In genomic region chr5:142358121-142358520, GRCh38 we compare ENCODE assay signal across 13 cellular contexts. TPM values are rescaled to one million over a fixed set of nuclear protein-coding genes. Genes with fewer than 3 reads are reported as not detected.
DNase-seq lines count a peak whose midpoint lies in the region; ATAC-seq, FAIRE-seq and TF ChIP-seq lines count a peak whose summit lies in the region.
"Had no signal": no experiment of that assay in that cellular context is flagged by ENCODE, and none has a peak within 500 bp of the region (broad histone marks: within the 10 kb centered on the region; RNA-seq: fewer than 3 reads in every experiment).

No MANE protein-coding gene starts in this region.

- H3K36me3 ChIP-seq in fibroblast of lung (ENCODE audit: control insufficient read depth, insufficient read depth, low read length) (no peaks in the 10 kb centered on the region), skeletal muscle satellite cell (ENCODE audit: insufficient read depth, low read length) (no peaks in the 10 kb centered on the region), small intestine (ENCODE audit: control insufficient read depth in 2 of 2, insufficient read depth in 2 of 2, low read length in 2 of 2) (no peaks in the 10 kb centered on the region)
- H3K36me3 ChIP-seq: uterus had no signal

- H3K9me3 Mint-ChIP-seq in activated CD4-positive, alpha-beta T cell treated with anti-CD3 and anti-CD28 coated beads, Interleukin-2, amount 10 ng/mL, durations not matched to agents 7 days and 5 days = no peaks in the 10 kb centered on the region
- H3K9me3 Mint-ChIP-seq: mesothelial cell of epicardium had no signal

- H3K27ac ChIP-seq in fibroblast of lung (ENCODE audit: insufficient read depth, low read length) (peak overlapping the region; percentile 99), small intestine (ENCODE audit: low read depth in 1 of 2, low read length in 1 of 2) (peak overlapping the region in 1 of 2 donors; percentile 98)
- H3K27ac ChIP-seq: foreskin keratinocyte had no signal

- H3K36me3 Mint-ChIP-seq in activated CD4-positive, alpha-beta T cell treated with anti-CD3 and anti-CD28 coated beads, Interleukin-2, amount 10 ng/mL, durations not matched to agents 7 days and 5 days (ENCODE audit: low read depth) = no peaks in the 10 kb centered on the region
- H3K36me3 Mint-ChIP-seq in T-helper 17 cell (ENCODE audit: low read depth) = no peaks in the 10 kb centered on the region
- H3K36me3 Mint-ChIP-seq: mesothelial cell of epicardium had no signal

- H3K27ac Mint-ChIP-seq in activated CD4-positive, alpha-beta T cell treated with anti-CD3 and anti-CD28 coated beads, Interleukin-2, amount 10 ng/mL, durations not matched to agents 7 days and 5 days = peak overlapping the region; percentile 89
- H3K27ac Mint-ChIP-seq in T-helper 17 cell = peak overlapping the region; percentile 83

- H3K27me3 ChIP-seq in fibroblast of lung (ENCODE audit: control insufficient read depth, insufficient read depth, low read length) = no peaks in the 10 kb centered on the region
- no peaks in the 10 kb centered on the region for H3K27me3 ChIP-seq in skeletal muscle satellite cell (ENCODE audit: control insufficient read depth, insufficient read depth, low read length)
- no peaks in the 10 kb centered on the region for H3K27me3 ChIP-seq in small intestine (ENCODE audit: control insufficient read depth in 2 of 2, insufficient read depth in 2 of 2, low read length in 2 of 2)
- H3K27me3 ChIP-seq: foreskin keratinocyte, uterus had no signal

- H3K4me3 ChIP-seq in fibroblast of lung (replicated peaks in 1 of 4; ENCODE audit: control extremely low read depth in 1 of 4, insufficient read depth in 1 of 4, low read depth in 3 of 4, low read length in 4 of 4) (peak overlapping the region in 1 of 4 experiments; percentile 68), skeletal muscle satellite cell (ENCODE audit: low read length) (peak overlapping the region; percentile 63), small intestine (ENCODE audit: low read depth in 1 of 2, low read length in 2 of 2) (no peak overlapping the region)

- peaks cover 48% of the 10 kb centered on the region for H3K4me1 Mint-ChIP-seq in activated CD4-positive, alpha-beta T cell treated with anti-CD3 and anti-CD28 coated beads, Interleukin-2, amount 10 ng/mL, durations not matched to agents 7 days and 5 days
- peaks cover 34% of the 10 kb centered on the region for H3K4me1 Mint-ChIP-seq in T-helper 17 cell

- no peak for DNase-seq in activated CD4-positive, alpha-beta T cell treated with anti-CD3 and anti-CD28 coated beads, Interleukin-2, amount 10 ng/mL, durations not matched to agents 7 days and 5 days
- no peak for DNase-seq in activated CD4-positive, alpha-beta T cell treated with anti-CD3 and anti-CD28 coated beads, Interleukin-2, amount 50 U/mL, for 48 hours
- DNase-seq in T-helper 17 cell = no peak
- no peak for DNase-seq in fibroblast of lung (ENCODE audit: low read depth in 2 of 2)
- DNase-seq in small intestine = no peak
- DNase-seq: foreskin keratinocyte, NCI-H748 treated with DMSO at 0.1 percent for 48 hours, uterus had no signal

- H3K4me1 ChIP-seq in fibroblast of lung (ENCODE audit: control insufficient read depth, extremely low read depth, insufficient read depth, low read length) (peaks cover 13% of the 10 kb centered on the region), skeletal muscle satellite cell (ENCODE audit: control insufficient read depth, insufficient read depth, low read length) (peaks cover 58% of the 10 kb centered on the region), small intestine (ENCODE audit: control insufficient read depth in 2 of 2, insufficient read depth in 1 of 2, low read depth in 1 of 2, low read length in 1 of 2) (peaks cover 0 to 11% of the 10 kb centered on the region in 2 donors)
- H3K4me1 ChIP-seq: uterus had no signal

- H4K20me1 ChIP-seq in fibroblast of lung (ENCODE audit: control insufficient read depth, extremely low read depth, insufficient read depth, low read length) = no peaks in the 10 kb centered on the region

- H3K9ac ChIP-seq in fibroblast of lung (ENCODE audit: insufficient read depth, low read length) (no peak overlapping the region), skeletal muscle satellite cell (ENCODE audit: low read depth, low read length) (peak overlapping the region; percentile 85)

- POLR2A ChIA-PET in activated CD4-positive, alpha-beta T cell treated with anti-CD3 and anti-CD28 coated beads, Interleukin-2, amount 10 ng/mL, durations not matched to agents 7 days and 5 days (lab: Charles Lee) = interaction anchor here (0.6 kb wide), 1 partner anchor 430 kb away, joined by 3 read pairs; no protein-coding TSS in a partner anchor

- CTCF ChIA-PET in activated CD4-positive, alpha-beta T cell treated with anti-CD3 and anti-CD28 coated beads, Interleukin-2, amount 10 ng/mL, durations not matched to agents 7 days and 5 days (lab: Charles Lee) = interaction anchor here (0.7 to 2.9 kb wide), 3 partner anchors 9 to 659 kb away, joined by 3 to 9 read pairs (median 7); no protein-coding TSS in a partner anchor

- H3K4me2 ChIP-seq in fibroblast of lung (ENCODE audit: extremely low read depth, insufficient read depth, low read length) (peak overlapping the region; percentile 96), skeletal muscle satellite cell (ENCODE audit: low read length) (peak overlapping the region; percentile 78)

- ATAC-seq in T-helper 17 cell = no peak
- ATAC-seq in HG03175 (IDR thresholded peaks at IDR 0.05; ENCODE audit: unreplicated experiment) = no peak
- ATAC-seq in GM18519 (IDR thresholded peaks at IDR 0.05; ENCODE audit: low FRiP score, unreplicated experiment) = no peak
- ATAC-seq: foreskin keratinocyte had no signal

- H3K79me2 ChIP-seq in fibroblast of lung (ENCODE audit: control insufficient read depth, insufficient read depth, low read length) = peaks cover 4% of the 10 kb centered on the region

- 79 to 90% (median 84%) methylated on average over 5 of the region's 5 CpGs for WGBS in small intestine, 3 donors

- H3K4me3 Mint-ChIP-seq in activated CD4-positive, alpha-beta T cell treated with anti-CD3 and anti-CD28 coated beads, Interleukin-2, amount 10 ng/mL, durations not matched to agents 7 days and 5 days = peak overlapping the region; percentile 72
- peak overlapping the region; percentile 88 for H3K4me3 Mint-ChIP-seq in T-helper 17 cell

- H3K27me3 Mint-ChIP-seq in activated CD4-positive, alpha-beta T cell treated with anti-CD3 and anti-CD28 coated beads, Interleukin-2, amount 10 ng/mL, durations not matched to agents 7 days and 5 days = peaks cover 21% of the 10 kb centered on the region
- no peaks in the 10 kb centered on the region for H3K27me3 Mint-ChIP-seq in T-helper 17 cell

- no peak for TF ChIP-seq CTCF in fibroblast of lung (conservative IDR thresholded peaks at IDR 0.05 in 1 of 2, IDR thresholded peaks at IDR 0.05 in 1 of 2; ENCODE audit: low read depth in 1 of 2, low read length in 2 of 2)

- H3K9me3 ChIP-seq in T-helper 17 cell (ENCODE audit: control insufficient read depth, low read length, poor library complexity, severe bottlenecking) = no peaks in the 10 kb centered on the region
- no peaks in the 10 kb centered on the region for H3K9me3 ChIP-seq in fibroblast of lung (ENCODE audit: control insufficient read depth, insufficient read depth, low read depth, low read length)
- H3K9me3 ChIP-seq in skeletal muscle satellite cell (replicated peaks; ENCODE audit: low read length) = no peaks in the 10 kb centered on the region
- H3K9me3 ChIP-seq in small intestine (ENCODE audit: control insufficient read depth, low read depth) = no peaks in the 10 kb centered on the region
- H3K9me3 ChIP-seq: uterus had no signal

- no peak for FAIRE-seq in small intestine (lab: Jason Lieb, UNC)
- FAIRE-seq: bronchial epithelial cell had no signal

- no peak overlapping the region for H2AFZ ChIP-seq in fibroblast of lung (ENCODE audit: low read length)

RNA-seq across cellular contexts. Expression of gene SPRY4, which starts 33.3 kb away (rescaled TPM):
- under 1 TPM; 0.05 to 0.27 TPM for total RNA-seq in activated CD4-positive, alpha-beta T cell treated with anti-CD3 and anti-CD28 coated beads, Interleukin-2, amount 10 ng/mL, durations not matched to agents 7 days and 5 days
- total RNA-seq in T-helper 17 cell = under 1 TPM in 1 of 2 donors, not detected in 1; 0.26 TPM
- total RNA-seq in fibroblast of lung = 4.5 and 4.9 TPM in 2 replicates
- polyA plus RNA-seq in fibroblast of lung = 6.0 and 13.0 TPM in 2 replicates
- 8.7 and 16.5 TPM in 2 replicates for polyA plus RNA-seq in fibroblast of lung (2012)
- polyA minus RNA-seq in fibroblast of lung (ENCODE audit: low replicate concordance) = 33.3 and 95.6 TPM in 2 replicates
- 29.9 and 38.5 TPM in 2 replicates for total RNA-seq in skeletal muscle satellite cell (2012; rRNA removed)
- 1 to 10 TPM; 1.4 to 7.9 (median 5.8) TPM for polyA plus RNA-seq in small intestine
